18 cellular contexts compared by ENCODE assay signal in genomic region chr15:84082739-84083138, GRCh38.
A peak's percentile ranks its signal among the peaks of the same experiment; 100 is the strongest.
DNase-seq lines count a peak whose midpoint lies in the region; ATAC-seq and TF ChIP-seq lines count a peak whose summit lies in the region.
"Had no signal": no experiment of that assay in that cellular context is flagged by ENCODE, and none has a peak within 500 bp of the region (broad histone marks: within the 10 kb centered on the region; RNA-seq: fewer than 3 reads in every experiment).

No MANE protein-coding gene starts in this region.

- WGBS in mammary epithelial cell (ENCODE audit: low coverage, missing lambda C conversion rate), result 87% methylated on average over 2 of the region's 2 CpGs

- no peaks in the 10 kb centered on the region for H4K20me1 ChIP-seq in mammary epithelial cell (ENCODE audit: insufficient read depth, low read length)

- H3K27me3 ChIP-seq in mammary epithelial cell (ENCODE audit: insufficient read depth, low read length), result peaks cover 3% of the 10 kb centered on the region
- peaks cover 0 to 12% of the 10 kb centered on the region in 2 donors for H3K27me3 ChIP-seq in breast epithelium
- H3K27me3 ChIP-seq in RWPE2 (ENCODE audit: insufficient read depth, poor library complexity, severe bottlenecking), result no peaks in the 10 kb centered on the region
- H3K27me3 ChIP-seq: SJCRH30 had no signal

- in situ Hi-C loops in mammary epithelial cell (cut with MboI; ENCODE audit: low sequenced_read_pairs in 2 of 2), result no loop called here

- H3K4me1 ChIP-seq in mammary epithelial cell (ENCODE audit: insufficient read depth, low read length), result peaks cover 4% of the 10 kb centered on the region
- H3K4me1 ChIP-seq in breast epithelium, result no peaks in the 10 kb centered on the region
- H3K4me1 ChIP-seq in RWPE2 (ENCODE audit: insufficient read depth, poor library complexity, severe bottlenecking), result peaks cover 27% of the 10 kb centered on the region
- H3K4me1 ChIP-seq: Caco-2, SJCRH30 had no signal

- TF ChIP-seq CTCF in mammary epithelial cell (conservative IDR thresholded peaks at IDR 0.05 in 1 of 2, IDR thresholded peaks at IDR 0.05 in 1 of 2; ENCODE audit: extremely low read depth in 1 of 2, insufficient read depth in 1 of 2, low read depth in 1 of 2, low read length in 2 of 2) (no peak), breast epithelium (IDR thresholded peaks at IDR 0.05) (no peak), RWPE2 (IDR thresholded peaks at IDR 0.05; ENCODE audit: poor library complexity, severe bottlenecking) (no peak), fibroblast of pulmonary artery (IDR thresholded peaks at IDR 0.05; ENCODE audit: low read length, missing control alignments) (no peak)

- DNase-seq in mammary epithelial cell (peak; percentile 6), breast epithelium (ENCODE audit: low spot score in 2 of 2) (no peak), RWPE2 (ENCODE audit: low spot score) (no peak), fibroblast of pulmonary artery (ENCODE audit: low read depth) (peak; percentile 27), retina (no peak), substantia nigra (lab: John Stamatoyannopoulos, UW) (no peak), HUDEP-2 (lab: John Stamatoyannopoulos, UW; ENCODE audit: unreplicated experiment in 76 of 76) (no peak)
- no peak for DNase-seq in stimulated activated naive CD4-positive, alpha-beta T cell treated with Interleukin-2 at 50 U/mL for 16 hours (lab: John Stamatoyannopoulos, UW)
- DNase-seq: 8988T, Caco-2, DMS79, GF-D8, GM23248, KBM-7, NCI-H1694, NCI-H510A, SJCRH30 had no signal

- dilution Hi-C loops in mammary epithelial cell (cut with HindIII; ENCODE audit: low sequenced_read_pairs), result no loop called here

- H3K9ac ChIP-seq in mammary epithelial cell (ENCODE audit: insufficient read depth, low read length), result no peak overlapping the region
- H3K9ac ChIP-seq: GM23248 had no signal

- no peaks in the 10 kb centered on the region for H3K36me3 ChIP-seq in mammary epithelial cell (ENCODE audit: insufficient read depth, low read length)
- H3K36me3 ChIP-seq in breast epithelium, result no peaks in the 10 kb centered on the region
- H3K36me3 ChIP-seq in RWPE2 (ENCODE audit: low read depth), result no peaks in the 10 kb centered on the region
- H3K36me3 ChIP-seq: SJCRH30 had no signal

- no peak overlapping the region for H2AFZ ChIP-seq in mammary epithelial cell (ENCODE audit: low read depth, low read length)
- H2AFZ ChIP-seq: GM23248 had no signal

- H3K4me3 ChIP-seq in mammary epithelial cell (replicated peaks in 1 of 3; ENCODE audit: insufficient read depth in 1 of 3, low read depth in 2 of 3, low read length in 3 of 3), result no peak overlapping the region
- no peak overlapping the region for H3K4me3 ChIP-seq in breast epithelium
- no peak overlapping the region for H3K4me3 ChIP-seq in RWPE2 (ENCODE audit: severe bottlenecking)
- H3K4me3 ChIP-seq in fibroblast of pulmonary artery (replicated peaks; ENCODE audit: low read depth, low read length), result no peak overlapping the region
- H3K4me3 ChIP-seq: GM23248, SJCRH30 had no signal

- CTCF ChIA-PET in mammary epithelial cell (lab: Charles Lee; ENCODE audit: low non-redundant PET), result no interaction called here

- no peak for TF ChIP-seq POLR2A in breast epithelium (IDR thresholded peaks at IDR 0.05)

- H3K4me2 ChIP-seq in mammary epithelial cell (ENCODE audit: insufficient read depth, low read depth, low read length), result no peak overlapping the region

- H3K79me2 ChIP-seq in mammary epithelial cell (ENCODE audit: insufficient read depth, low read length), result no peaks in the 10 kb centered on the region

- peak; percentile 65; the same call in 2 of the 3 replicates for ATAC-seq in RWPE2 (ENCODE audit: low read depth)

- no TSS peak for BruUV-seq in mammary epithelial cell (replicated peaks; lab: Mats Ljungman, UMichigan)

- no peaks in the 10 kb centered on the region for H3K9me3 ChIP-seq in mammary epithelial cell (replicated peaks; ENCODE audit: insufficient read depth, low read length)
- no peaks in the 10 kb centered on the region for H3K9me3 ChIP-seq in breast epithelium
- H3K9me3 ChIP-seq in RWPE2 (ENCODE audit: severe bottlenecking), result peaks cover 2% of the 10 kb centered on the region
- H3K9me3 ChIP-seq: Caco-2, SJCRH30 had no signal

- intact Hi-C loops in mammary epithelial cell (cut with micrococcal nuclease), result no loop called here
- intact Hi-C loops in breast epithelium (cut with DNase I; ENCODE audit: low total_unique reads), result no loop called here

- H3K27ac ChIP-seq in mammary epithelial cell (ENCODE audit: insufficient read depth, low read depth, low read length), result no peak overlapping the region
- no peak overlapping the region for H3K27ac ChIP-seq in breast epithelium
- H3K27ac ChIP-seq in RWPE2 (ENCODE audit: poor library complexity, severe bottlenecking), result no peak overlapping the region
- H3K27ac ChIP-seq in substantia nigra (ENCODE audit: low read depth, low read length, poor library complexity, severe bottlenecking), result no peak overlapping the region
- H3K27ac ChIP-seq: C4-2B, GM23248, SJCRH30 had no signal

Comparison
In these comparisons a context has a peak if more than half of its experiments do, and no peak if none do; other contexts are left out.
1. DNase-seq: peak in mammary epithelial cell (single experiment) and fibroblast of pulmonary artery (single experiment); none in breast epithelium (0 of 2), RWPE2 (single experiment), retina (single experiment), stimulated activated naive CD4-positive, alpha-beta T cell treated with Interleukin-2 at 50 U/mL for 16 hours (single experiment), substantia nigra (0 of 49) and HUDEP-2 (0 of 76).